ENCODE assay signal across 15 cellular contexts in genomic region chr11:105780781-105781525, GRCh38.
DNase-seq lines count a peak whose midpoint lies in the region; ATAC-seq, FAIRE-seq and TF ChIP-seq lines count a peak whose summit lies in the region.
"Had no signal": no experiment of that assay in that cellular context is flagged by ENCODE, and none has a peak within 500 bp of the region (broad histone marks: within the 10 kb centered on the region; RNA-seq: fewer than 3 reads in every experiment).

No MANE protein-coding gene starts in this region.

- no peaks in the 10 kb centered on the region for H3K36me3 ChIP-seq in small intestine (ENCODE audit: control insufficient read depth in 2 of 2, insufficient read depth in 2 of 2, low read length in 2 of 2)
- H3K36me3 ChIP-seq: BLaER1 had no signal

- DNase-seq in Ammon's horn (ENCODE audit: low spot score) (peak; percentile 32), globus pallidus (ENCODE audit: low spot score) (peak; percentile 67), pons (ENCODE audit: low spot score) (peak; percentile 85), NCI-H1105 (lab: John Stamatoyannopoulos, UW) (no peak), small intestine (no peak), hypothalamus (lab: John Stamatoyannopoulos, UW) (no peak)
- DNase-seq: Calu3, DMS 273 treated with DMSO at 0.1 percent for 48 hours, GM23248, H7 had no signal

- H3K27me3 ChIP-seq in small intestine (ENCODE audit: control insufficient read depth in 2 of 2, insufficient read depth in 2 of 2, low read length in 2 of 2), result no peaks in the 10 kb centered on the region
- H3K27me3 ChIP-seq: BLaER1 had no signal

- ATAC-seq in SK-N-SH treated with all-trans-retinoic acid at 6 μM for 48 hours, result no peak

- H3K4me1 ChIP-seq in small intestine (ENCODE audit: control insufficient read depth in 2 of 2, insufficient read depth in 1 of 2, low read depth in 1 of 2, low read length in 1 of 2), result no peaks in the 10 kb centered on the region
- H3K4me1 ChIP-seq: BLaER1 had no signal

- no peak overlapping the region for H3K4me3 ChIP-seq in small intestine (ENCODE audit: low read depth in 1 of 2, low read length in 2 of 2)
- H3K4me3 ChIP-seq: BLaER1, GM23248 had no signal

- H3K9me3 ChIP-seq in small intestine (ENCODE audit: control insufficient read depth, low read depth), result no peaks in the 10 kb centered on the region
- H3K9me3 ChIP-seq: BLaER1 had no signal

- H3K27ac ChIP-seq in angular gyrus (ENCODE audit: low read depth, low read length), result peak overlapping the region; percentile 40
- no peak overlapping the region for H3K27ac ChIP-seq in small intestine (ENCODE audit: low read depth in 1 of 2, low read length in 1 of 2)
- H3K27ac ChIP-seq: 22Rv1, BLaER1, GM23248, HL-60 had no signal

- 66 to 76% (median 72%) methylated on average over 3 of the region's 3 CpGs for WGBS in small intestine, 3 donors

- no peak for FAIRE-seq in small intestine (lab: Jason Lieb, UNC)

TF ChIP-seq in SK-N-SH treated with all-trans-retinoic acid at 6 μM for 48 hours, 23 proteins besides CTCF, POLR2A, EP300 and RAD21:
- TF ChIP-seq ZC3H10 (CRISPR knock-in tag; IDR thresholded peaks at IDR 0.05) (no peak), GLIS3 (CRISPR knock-in tag; IDR thresholded peaks at IDR 0.05) (no peak), ISL1 (CRISPR knock-in tag; IDR thresholded peaks at IDR 0.05) (no peak), CSDC2 (CRISPR knock-in tag; IDR thresholded peaks at IDR 0.05) (no peak), TSHZ2 (CRISPR knock-in tag; IDR thresholded peaks at IDR 0.05) (no peak), OSR1 (CRISPR knock-in tag; IDR thresholded peaks at IDR 0.05) (no peak), ZFP3 (CRISPR knock-in tag; IDR thresholded peaks at IDR 0.05) (no peak), ZFP30 (CRISPR knock-in tag; IDR thresholded peaks at IDR 0.05) (no peak)

Comparison
In these comparisons a context has a peak if more than half of its experiments do, and no peak if none do; other contexts are left out.
1. DNase-seq: peak in Ammon's horn (single experiment), globus pallidus (single experiment) and pons (single experiment); none in NCI-H1105 (single experiment), small intestine (single experiment) and hypothalamus (0 of 51).